1 cellular context compared by ENCODE assay signal in genomic region chr1:40414331-40414730, GRCh38.
TF ChIP-seq lines count a peak whose summit lies in the region.

No MANE protein-coding gene starts in this region.

TF ChIP-seq in liver, 16 proteins besides CTCF, POLR2A, EP300 and RAD21 (continued from another document):
- TF ChIP-seq HNF4A (conservative IDR thresholded peaks at IDR 0.05) (peak; percentile 56 to 60), MAX (IDR thresholded peaks at IDR 0.05) (no peak), ZBTB33 (IDR thresholded peaks at IDR 0.05) (no peak), YY1 (IDR thresholded peaks at IDR 0.05) (no peak), HNF4G (IDR thresholded peaks at IDR 0.05) (no peak), JUND (IDR thresholded peaks at IDR 0.05) (no peak), GABPA (IDR thresholded peaks at IDR 0.05 in 1 of 2, conservative IDR thresholded peaks at IDR 0.05 in 1 of 2) (no peak), EGR1 (IDR thresholded peaks at IDR 0.05; ENCODE audit: low read depth in 2 of 2) (no peak), SP1 (IDR thresholded peaks at IDR 0.05) (no peak), TAF1 (conservative IDR thresholded peaks at IDR 0.05) (no peak), NR2F2 (IDR thresholded peaks at IDR 0.05) (no peak)
TF ChIP-seq in liver: peak in this region for 2.
